2 cellular contexts compared by ENCODE assay signal in genomic region chr6:37057128-37057471, GRCh38.
TF ChIP-seq lines count a peak whose summit lies in the region.

No MANE protein-coding gene starts in this region.

TF ChIP-seq in HEK293, 187 proteins besides CTCF, POLR2A, EP300 and RAD21 (continued from another document):
- TF ChIP-seq ZBTB48 (tag by site-specific recombination; IDR thresholded peaks at IDR 0.05) (no peak), ZNF341 (tag by site-specific recombination; IDR thresholded peaks at IDR 0.05; ENCODE audit: low read depth) (peak; percentile 42; the same call in 1 of the 2 replicates), ZNF645 (tag by site-specific recombination; IDR thresholded peaks at IDR 0.05) (no peak)

TF ChIP-seq in K562, 482 proteins besides CTCF, POLR2A, EP300 and RAD21 (continues in another document):
- TF ChIP-seq ARID3A (IDR thresholded peaks at IDR 0.05; ENCODE audit: borderline replicate concordance, low read depth, low read length) (no peak), DEAF1 (CRISPR knock-in tag; IDR thresholded peaks at IDR 0.05) (no peak), GATA2 (CRISPR knock-in tag; IDR thresholded peaks at IDR 0.05) (no peak), STAG1 (CRISPR knock-in tag; IDR thresholded peaks at IDR 0.05; ENCODE audit: borderline replicate concordance) (no peak), ZNF79 (CRISPR knock-in tag; IDR thresholded peaks at IDR 0.05; ENCODE audit: low read depth) (no peak), ZNF253 (CRISPR knock-in tag; conservative IDR thresholded peaks at IDR 0.05) (no peak), CREB5 (CRISPR knock-in tag; IDR thresholded peaks at IDR 0.05) (no peak), SMC3 (conservative IDR thresholded peaks at IDR 0.05; ENCODE audit: insufficient read depth, low read depth, low read length) (no peak), TAF7 (tag; IDR thresholded peaks at IDR 0.05) (no peak), CAMTA2 (CRISPR knock-in tag; conservative IDR thresholded peaks at IDR 0.05) (no peak), U2AF1 (optimal IDR thresholded peaks at IDR 0.05; ENCODE audit: low read depth, low read length) (no peak), BRCA1 (IDR thresholded peaks at IDR 0.05) (no peak), BRCA1 (CRISPR knock-in tag; IDR thresholded peaks at IDR 0.05) (no peak), E2F4 (CRISPR knock-in tag; IDR thresholded peaks at IDR 0.05; ENCODE audit: low read depth) (no peak), ZNF124 (CRISPR knock-in tag; IDR thresholded peaks at IDR 0.05) (no peak), SLC30A9 (CRISPR knock-in tag; IDR thresholded peaks at IDR 0.05) (no peak), AFF1 (IDR thresholded peaks at IDR 0.05; ENCODE audit: low read depth in 1 of 2, partially characterized antibody in 2 of 2) (no peak), ARID3B (CRISPR knock-in tag; IDR thresholded peaks at IDR 0.05; ENCODE audit: borderline replicate concordance) (no peak), PRDM10 (IDR thresholded peaks at IDR 0.05; ENCODE audit: partially characterized antibody) (no peak), CUX1 (CRISPR knock-in tag; IDR thresholded peaks at IDR 0.05) (no peak), ZNF764 (CRISPR knock-in tag; IDR thresholded peaks at IDR 0.05; ENCODE audit: low read depth) (no peak), ZNF699 (CRISPR knock-in tag; IDR thresholded peaks at IDR 0.05; ENCODE audit: insufficient replicate concordance) (no peak), HDAC6 (IDR thresholded peaks at IDR 0.05; ENCODE audit: low read depth, low read length) (no peak), NFYB (IDR thresholded peaks at IDR 0.05; ENCODE audit: extremely low read depth, insufficient read length) (no peak), TCF3 (CRISPR knock-in tag; IDR thresholded peaks at IDR 0.05) (no peak), ZNF444 (CRISPR knock-in tag; IDR thresholded peaks at IDR 0.05) (no peak), ELK3 (CRISPR knock-in tag; IDR thresholded peaks at IDR 0.05) (no peak), ADNP (tag; IDR thresholded peaks at IDR 0.05) (peak; percentile 64), HDAC2 (IDR thresholded peaks at IDR 0.05) (peak; percentile 84), USF2 (CRISPR knock-in tag; IDR thresholded peaks at IDR 0.05) (no peak), NCOA1 (IDR thresholded peaks at IDR 0.05; ENCODE audit: low read depth) (no peak)
